In genomic region chr6:28207244-28208179, GRCh38 we compare ENCODE assay signal across 1 cellular context.
TF ChIP-seq lines count a peak whose summit lies in the region.

No MANE protein-coding gene starts in this region.

TF ChIP-seq in HepG2, 621 proteins besides CTCF, POLR2A, EP300 and RAD21:
- 0 out of 2 replicates have a peak, but pooled peaks have one; percentile 45 for TF ChIP-seq NFKB2 (CRISPR knock-in tag; IDR thresholded peaks at IDR 0.05; ENCODE audit: borderline replicate concordance)
- TF ChIP-seq ZNF121 (CRISPR knock-in tag; IDR thresholded peaks at IDR 0.05) = no peak
- TF ChIP-seq ZNF510 (CRISPR knock-in tag; IDR thresholded peaks at IDR 0.05; ENCODE audit: low read depth) = no peak
- no peak for TF ChIP-seq TOE1 (CRISPR knock-in tag; IDR thresholded peaks at IDR 0.05)
- TF ChIP-seq ZNF563 (CRISPR knock-in tag; IDR thresholded peaks at IDR 0.05) = 0 out of 2 replicates have a peak, but pooled peaks have one; percentile 20
- TF ChIP-seq CBX2 (IDR thresholded peaks at IDR 0.05; ENCODE audit: low read depth, low read length) = peak; percentile 73
- peak; percentile 90; the same call in 1 of the 2 replicates for TF ChIP-seq CBX2 (CRISPR knock-in tag; IDR thresholded peaks at IDR 0.05; ENCODE audit: low read depth)
- peak; percentile 82; the same call in 1 of the 2 replicates for TF ChIP-seq ZNF800 (CRISPR knock-in tag; IDR thresholded peaks at IDR 0.05)
- TF ChIP-seq ZNF687 (CRISPR knock-in tag; IDR thresholded peaks at IDR 0.05) = peak; percentile 54
- 0 out of 2 replicates have a peak, but pooled peaks have one; percentile 23 for TF ChIP-seq PHF21A (CRISPR knock-in tag; IDR thresholded peaks at IDR 0.05)
- 0 out of 2 replicates have a peak, but pooled peaks have one; percentile 19 for TF ChIP-seq FOXP4 (CRISPR knock-in tag; IDR thresholded peaks at IDR 0.05)
- 0 out of 2 replicates have a peak, but pooled peaks have one; percentile 54 for TF ChIP-seq NFAT5 (CRISPR knock-in tag; IDR thresholded peaks at IDR 0.05)
- peak; percentile 59; the same call in 1 of the 2 replicates for TF ChIP-seq RNF2 (conservative IDR thresholded peaks at IDR 0.05; ENCODE audit: low read depth)
- TF ChIP-seq HNRNPLL (IDR thresholded peaks at IDR 0.05; ENCODE audit: low read depth, low read length, poor library complexity, severe bottlenecking) = peak; percentile 74
- TF ChIP-seq MAX (IDR thresholded peaks at IDR 0.05) = 0 out of 2 replicates have a peak, but pooled peaks have one; percentile 24
- TF ChIP-seq ZBTB20 (CRISPR knock-in tag; IDR thresholded peaks at IDR 0.05; ENCODE audit: borderline replicate concordance, low read depth) = 0 out of 2 replicates have a peak, but pooled peaks have one; percentile 19
- peak; percentile 27; the same call in 1 of the 2 replicates for TF ChIP-seq ZNF574 (CRISPR knock-in tag; IDR thresholded peaks at IDR 0.05)
- no peak for TF ChIP-seq SMAD3 (CRISPR knock-in tag; IDR thresholded peaks at IDR 0.05)
